ENCODE assay signal across 13 cellular contexts in the genomic region with DNA sequence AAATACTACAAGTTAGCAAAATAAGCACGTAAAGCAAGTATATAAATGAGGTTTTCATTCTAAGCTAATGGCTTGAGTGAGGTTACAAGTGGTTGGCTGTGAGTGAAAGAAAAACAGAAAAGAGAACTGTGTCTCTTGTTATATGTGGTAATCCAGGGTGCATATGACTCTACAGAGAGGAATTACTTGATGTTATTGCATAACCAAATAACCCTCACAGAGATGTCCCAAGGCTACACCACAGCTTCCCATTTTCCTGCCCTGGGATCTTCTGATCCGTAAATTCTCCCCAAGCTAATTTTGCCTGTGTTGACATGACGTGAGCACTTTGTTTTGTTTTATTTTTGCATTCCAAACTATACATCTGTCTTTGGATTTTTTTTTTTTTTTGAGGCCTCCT.
DNase-seq lines count a peak whose midpoint lies in the region; ATAC-seq and TF ChIP-seq lines count a peak whose summit lies in the region.
"Had no signal": no experiment of that assay in that cellular context is flagged by ENCODE, and none has a peak within 500 bp of the region (broad histone marks: within the 10 kb centered on the region; RNA-seq: fewer than 3 reads in every experiment).

No MANE protein-coding gene starts in this region.

- no peaks in the 10 kb centered on the region for H3K79me2 ChIP-seq in mammary epithelial cell (ENCODE audit: insufficient read depth, low read length)

- H3K4me1 ChIP-seq in mammary epithelial cell (ENCODE audit: insufficient read depth, low read length) (peaks cover 13% of the 10 kb centered on the region), testis (no peaks in the 10 kb centered on the region)
- H3K4me1 ChIP-seq: prostate gland had no signal

- H3K4me2 ChIP-seq in mammary epithelial cell (ENCODE audit: insufficient read depth, low read depth, low read length) = peak overlapping the region; percentile 15

- peak overlapping the region; percentile 28 for H3K4me3 Mint-ChIP-seq in osteocyte (ENCODE audit: unreplicated experiment)
- H3K4me3 Mint-ChIP-seq: stimulated activated naive CD8-positive, alpha-beta T cell treated with anti-CD3 and anti-CD28 coated beads, Interleukin-15, amount 100 ng/mL, for 72 hours had no signal

- 9% methylated on average over 3 of the region's 3 CpGs for WGBS in mammary epithelial cell (ENCODE audit: low coverage, missing lambda C conversion rate)
- 82 to 89% methylated on average over 3 of the region's 3 CpGs for WGBS in testis, 2 donors

- peak overlapping the region; percentile 86 for H3K27ac Mint-ChIP-seq in osteocyte (ENCODE audit: unreplicated experiment)
- H3K27ac Mint-ChIP-seq: stimulated activated naive CD8-positive, alpha-beta T cell treated with anti-CD3 and anti-CD28 coated beads, Interleukin-15, amount 100 ng/mL, for 72 hours had no signal

- no peaks in the 10 kb centered on the region for H3K27me3 Mint-ChIP-seq in osteocyte (ENCODE audit: unreplicated experiment)
- H3K27me3 Mint-ChIP-seq: stimulated activated naive CD8-positive, alpha-beta T cell treated with anti-CD3 and anti-CD28 coated beads, Interleukin-15, amount 100 ng/mL, for 72 hours had no signal

- CTCF ChIA-PET in mammary epithelial cell (lab: Charles Lee; ENCODE audit: low non-redundant PET) = no interaction called here

- intact Hi-C loops in mammary epithelial cell (cut with micrococcal nuclease) (no loop called here), testis (cut with DNase I; ENCODE audit: low total_unique reads) (no loop called here)

- H2AFZ ChIP-seq in mammary epithelial cell (ENCODE audit: low read depth, low read length) = no peak overlapping the region

- H3K27me3 ChIP-seq in mammary epithelial cell (ENCODE audit: insufficient read depth, low read length) = no peaks in the 10 kb centered on the region
- no peaks in the 10 kb centered on the region for H3K27me3 ChIP-seq in testis

- H3K36me3 ChIP-seq in mammary epithelial cell (ENCODE audit: insufficient read depth, low read length) (no peaks in the 10 kb centered on the region), testis (ENCODE audit: low read depth, missing control alignments) (no peaks in the 10 kb centered on the region)
- H3K36me3 ChIP-seq: prostate gland had no signal

- TF ChIP-seq CTCF in NB4 (IDR thresholded peaks at IDR 0.05; ENCODE audit: low read depth, low read length) = no peak
- no peak for TF ChIP-seq CTCF in mammary epithelial cell (conservative IDR thresholded peaks at IDR 0.05 in 1 of 2, IDR thresholded peaks at IDR 0.05 in 1 of 2; ENCODE audit: extremely low read depth in 1 of 2, insufficient read depth in 1 of 2, low read depth in 1 of 2, low read length in 2 of 2)
- TF ChIP-seq CTCF in osteocyte (IDR thresholded peaks at IDR 0.05) = no peak
- TF ChIP-seq CTCF in testis (IDR thresholded peaks at IDR 0.05) = no peak

- H3K9ac ChIP-seq in mammary epithelial cell (ENCODE audit: insufficient read depth, low read length) = no peak overlapping the region

- H3K4me3 ChIP-seq in NB4 (ENCODE audit: low read depth, low read length) (no peak overlapping the region), mammary epithelial cell (replicated peaks in 1 of 3; ENCODE audit: insufficient read depth in 1 of 3, low read depth in 2 of 3, low read length in 3 of 3) (no peak overlapping the region), testis (no peak overlapping the region)
- H3K4me3 ChIP-seq: GM12878, prostate gland had no signal

- H3K9me3 Mint-ChIP-seq in osteocyte (ENCODE audit: unreplicated experiment) = peaks cover 28% of the 10 kb centered on the region

- DNase-seq in ELR (ENCODE audit: low read depth) (peak; percentile 60), NB4 (ENCODE audit: low read depth) (peak; percentile 58), mammary epithelial cell (peak; percentile 81), osteocyte (ENCODE audit: extremely low spot score, unreplicated experiment) (no peak), testis (no peak), DMS53 treated with DMSO at 0.1 percent for 48 hours (lab: John Stamatoyannopoulos, UW; ENCODE audit: unreplicated experiment) (no peak)
- DNase-seq: aorta; stimulated activated naive CD8-positive, alpha-beta T cell treated with anti-CD3 and anti-CD28 coated beads, Interleukin-15, amount 100 ng/mL, for 72 hours had no signal

- no peak for TF ChIP-seq POLR2A in NB4 (IDR thresholded peaks at IDR 0.05; ENCODE audit: extremely low read depth, insufficient read length)
- TF ChIP-seq POLR2A in testis (IDR thresholded peaks at IDR 0.05) = no peak

- no TSS peak for BruUV-seq in mammary epithelial cell (replicated peaks; lab: Mats Ljungman, UMichigan)

- in situ Hi-C loops in mammary epithelial cell (cut with MboI; ENCODE audit: low sequenced_read_pairs in 2 of 2) = no loop called here

- peaks cover 27% of the 10 kb centered on the region for H3K4me1 Mint-ChIP-seq in osteocyte (ENCODE audit: unreplicated experiment)
- H3K4me1 Mint-ChIP-seq: stimulated activated naive CD8-positive, alpha-beta T cell treated with anti-CD3 and anti-CD28 coated beads, Interleukin-15, amount 100 ng/mL, for 72 hours had no signal

- peaks cover 12% of the 10 kb centered on the region for H3K36me3 Mint-ChIP-seq in osteocyte (ENCODE audit: unreplicated experiment)

- no peaks in the 10 kb centered on the region for H4K20me1 ChIP-seq in mammary epithelial cell (ENCODE audit: insufficient read depth, low read length)

- dilution Hi-C loops in mammary epithelial cell (cut with HindIII; ENCODE audit: low sequenced_read_pairs) = no loop called here

- H3K27ac ChIP-seq in mammary epithelial cell (ENCODE audit: insufficient read depth, low read depth, low read length) (no peak overlapping the region), testis (no peak overlapping the region)
- H3K27ac ChIP-seq: prostate gland had no signal

- peaks cover 4% of the 10 kb centered on the region for H3K9me3 ChIP-seq in mammary epithelial cell (replicated peaks; ENCODE audit: insufficient read depth, low read length)
- no peaks in the 10 kb centered on the region for H3K9me3 ChIP-seq in testis
- H3K9me3 ChIP-seq: prostate gland had no signal

- ATAC-seq in GM19351 (IDR thresholded peaks at IDR 0.05; ENCODE audit: unreplicated experiment) (no peak), GM21381 (IDR thresholded peaks at IDR 0.05; ENCODE audit: unreplicated experiment) (no peak)
- ATAC-seq: GM12878; HCT116; stimulated activated naive CD8-positive, alpha-beta T cell treated with anti-CD3 and anti-CD28 coated beads, Interleukin-15, amount 100 ng/mL, for 72 hours had no signal

Comparison
In these comparisons a context has a peak if more than half of its experiments do, and no peak if none do; other contexts are left out.
1. DNase-seq: peak in ELR (single experiment), NB4 (single experiment) and mammary epithelial cell (single experiment); none in osteocyte (single experiment), testis (single experiment) and DMS53 treated with DMSO at 0.1 percent for 48 hours (single experiment).